ENCODE assay signal across 5 cellular contexts in genomic region chr18:77442393-77442792, GRCh38.
"Had no signal": no experiment of that assay in that cellular context is flagged by ENCODE, and none has a peak within 500 bp of the region (broad histone marks: within the 10 kb centered on the region; RNA-seq: fewer than 3 reads in every experiment).

No MANE protein-coding gene starts in this region.

- H3K36me3 Mint-ChIP-seq: IgD-negative memory B cell had no signal

- DNase-seq: IMR-90 had no signal

- H3K4me3 Mint-ChIP-seq: IgD-negative memory B cell had no signal

- H3K27ac ChIP-seq: HL-60 had no signal

- H3K9me3 Mint-ChIP-seq: IgD-negative memory B cell had no signal

- H3K4me3 ChIP-seq: K562 had no signal

- ATAC-seq: HepG2, K562 had no signal
